In the genomic region with DNA sequence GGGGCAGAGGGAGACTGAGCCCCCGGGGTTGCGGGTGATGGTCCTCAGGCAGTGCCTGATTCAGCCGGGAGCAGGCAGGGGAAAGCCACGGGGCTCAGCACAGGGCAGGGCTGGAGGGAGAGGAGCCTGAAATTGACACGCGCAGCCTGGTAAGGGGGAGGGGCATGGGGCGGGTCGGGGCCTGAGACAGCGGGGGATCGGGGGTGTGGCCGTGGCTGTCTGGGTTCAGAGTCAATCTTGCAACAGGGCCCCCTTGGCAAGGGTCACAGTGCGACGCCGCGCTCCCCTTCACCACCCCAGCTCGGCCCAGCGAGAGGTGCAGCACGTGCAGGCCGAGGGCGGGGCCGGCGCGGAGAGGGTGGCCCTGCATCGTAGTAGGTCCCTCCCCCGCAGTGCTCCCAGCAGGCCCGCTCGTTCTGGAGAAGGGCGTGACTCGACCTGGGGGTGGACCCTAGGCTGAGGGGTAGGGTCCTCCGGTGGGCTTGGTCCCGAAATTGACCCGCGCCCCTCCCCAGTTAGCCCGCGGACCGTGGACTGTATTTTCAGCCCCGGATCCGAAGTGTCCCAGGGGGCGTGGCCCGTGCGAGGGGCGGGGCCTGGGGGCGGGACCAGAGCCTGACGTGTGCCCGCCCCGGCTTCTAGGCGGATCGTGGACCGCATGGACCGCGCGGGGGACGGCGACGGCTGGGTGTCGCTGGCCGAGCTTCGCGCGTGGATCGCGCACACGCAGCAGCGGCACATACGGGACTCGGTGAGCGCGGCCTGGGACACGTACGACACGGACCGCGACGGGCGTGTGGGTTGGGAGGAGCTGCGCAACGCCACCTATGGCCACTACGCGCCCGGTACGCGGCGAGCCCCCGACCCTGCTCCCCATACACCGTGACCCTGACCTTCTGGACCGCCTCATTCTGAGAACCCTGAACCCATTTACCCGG, we compare ENCODE assay signal across 8 cellular contexts. TPM values are rescaled to one million over a fixed set of nuclear protein-coding genes. Genes with fewer than 3 reads are reported as not detected.
DNase-seq lines count a peak whose midpoint lies in the region; ATAC-seq and TF ChIP-seq lines count a peak whose summit lies in the region.

No MANE protein-coding gene starts in this region.

- CTCF ChIA-PET in activated CD8-positive, alpha-beta T cell treated with anti-CD3 and anti-CD28 coated beads, Interleukin-2, amount 10 ng/mL, durations not matched to agents 7 days and 5 days (lab: Charles Lee), result interaction anchor here (0.8 to 5.9 kb wide), 15 partner anchors 10 to 64 kb away, joined by 3 to 52 read pairs (median 8); a partner anchor contains a TSS

- H3K27ac Mint-ChIP-seq in activated CD8-positive, alpha-beta T cell treated with anti-CD3 and anti-CD28 coated beads, Interleukin-2, amount 10 ng/mL, durations not matched to agents 7 days and 5 days, result peak overlapping the region; percentile 77
- peak overlapping the region; percentile 38 to 73 for H3K27ac Mint-ChIP-seq in effector memory CD8-positive, alpha-beta T cell

- no peaks in the 10 kb centered on the region for H3K4me1 ChIP-seq in mucosa of descending colon (ENCODE audit: low read depth)

- peaks cover 10% of the 10 kb centered on the region for H3K27me3 Mint-ChIP-seq in activated CD8-positive, alpha-beta T cell treated with anti-CD3 and anti-CD28 coated beads, Interleukin-2, amount 10 ng/mL, durations not matched to agents 7 days and 5 days (ENCODE audit: low read depth)
- H3K27me3 Mint-ChIP-seq in effector memory CD8-positive, alpha-beta T cell, result no peaks in the 10 kb centered on the region

- peaks cover 1% of the 10 kb centered on the region for H3K36me3 ChIP-seq in mucosa of descending colon (ENCODE audit: low read depth)

- ATAC-seq in HG02642 (IDR thresholded peaks at IDR 0.05; ENCODE audit: poor library complexity, unreplicated experiment) (peak; percentile 73), mucosa of descending colon (peak; percentile 84)
- peak; percentile 95 for ATAC-seq in activated CD8-positive, alpha-beta T cell treated with anti-CD3 and anti-CD28 coated beads, Interleukin-2, amount 10 ng/mL, durations not matched to agents 7 days and 5 days
- ATAC-seq in effector memory CD8-positive, alpha-beta T cell (replicated peaks), result peak; percentile 88

- intact Hi-C loops in mucosa of descending colon (cut with DNase I, micrococcal nuclease), result no loop called here

- DNase-seq in GM12865 (ENCODE audit: low read depth), result peak; percentile 77
- peak; percentile 32 for DNase-seq in NCI-H460 (ENCODE audit: extremely low read depth, low read depth)
- DNase-seq in activated CD8-positive, alpha-beta T cell treated with anti-CD3 and anti-CD28 coated beads, Interleukin-2, amount 10 ng/mL, durations not matched to agents 7 days and 5 days, result peak; percentile 84
- peak; percentile 83 to 88 (median 86) for DNase-seq in effector memory CD8-positive, alpha-beta T cell
- peak; percentile 69 to 79 (median 78) for DNase-seq in mucosa of descending colon
- peak; percentile 90 for DNase-seq in stimulated activated CD8-positive, alpha-beta memory T cell treated with anti-CD3 and anti-CD28 coated beads, Interleukin-4, amount 100 ng/mL, for 48 hours
- no peak for DNase-seq in GOT3 (lab: John Stamatoyannopoulos, UW)

- H3K4me3 Mint-ChIP-seq in activated CD8-positive, alpha-beta T cell treated with anti-CD3 and anti-CD28 coated beads, Interleukin-2, amount 10 ng/mL, durations not matched to agents 7 days and 5 days, result peak overlapping the region; percentile 71
- peak overlapping the region; percentile 82 to 83 for H3K4me3 Mint-ChIP-seq in effector memory CD8-positive, alpha-beta T cell

- peaks cover 30% of the 10 kb centered on the region for H3K4me1 Mint-ChIP-seq in activated CD8-positive, alpha-beta T cell treated with anti-CD3 and anti-CD28 coated beads, Interleukin-2, amount 10 ng/mL, durations not matched to agents 7 days and 5 days (ENCODE audit: low read depth)
- H3K4me1 Mint-ChIP-seq in effector memory CD8-positive, alpha-beta T cell (ENCODE audit: low read depth in 2 of 2), result peaks cover 21% of the 10 kb centered on the region in 2 donors

- H3K9me3 Mint-ChIP-seq in activated CD8-positive, alpha-beta T cell treated with anti-CD3 and anti-CD28 coated beads, Interleukin-2, amount 10 ng/mL, durations not matched to agents 7 days and 5 days (ENCODE audit: insufficient read depth), result no peaks in the 10 kb centered on the region
- no peaks in the 10 kb centered on the region for H3K9me3 Mint-ChIP-seq in effector memory CD8-positive, alpha-beta T cell

- POLR2A ChIA-PET in activated CD8-positive, alpha-beta T cell treated with anti-CD3 and anti-CD28 coated beads, Interleukin-2, amount 10 ng/mL, durations not matched to agents 7 days and 5 days (lab: Charles Lee), result interaction anchor here (1.8 kb wide), 1 partner anchor 47 kb away, joined by 4 read pairs; no protein-coding TSS in a partner anchor

- no peaks in the 10 kb centered on the region for H3K9me3 ChIP-seq in mucosa of descending colon

- peak overlapping the region; percentile 67 for H3K4me3 ChIP-seq in GM12865 (ENCODE audit: low read depth, low read length)
- no peak overlapping the region for H3K4me3 ChIP-seq in mucosa of descending colon

- TF ChIP-seq CTCF in GM12865 (IDR thresholded peaks at IDR 0.05; ENCODE audit: insufficient read depth, low read depth, low read length, missing control alignments), result peak; percentile 51
- no peak for TF ChIP-seq CTCF in mucosa of descending colon (IDR thresholded peaks at IDR 0.05)

- no peaks in the 10 kb centered on the region for H3K36me3 Mint-ChIP-seq in activated CD8-positive, alpha-beta T cell treated with anti-CD3 and anti-CD28 coated beads, Interleukin-2, amount 10 ng/mL, durations not matched to agents 7 days and 5 days (ENCODE audit: low read depth)
- no peaks in the 10 kb centered on the region for H3K36me3 Mint-ChIP-seq in effector memory CD8-positive, alpha-beta T cell (ENCODE audit: insufficient read depth)

RNA-seq across cellular contexts. Expression of a gene that starts 6.0 kb away (rescaled TPM):
- 3.1 and 5.6 TPM in 2 replicates for total RNA-seq in NCI-H460 (2014; rRNA removed; shearing (Covaris generic))
- 6.8 and 9.2 TPM in 2 replicates for polyA plus RNA-seq in NCI-H460 (2014; cell fraction: nucleus; rRNA removed)
- 1 to 10 TPM; 1.9 to 2.8 TPM for total RNA-seq in activated CD8-positive, alpha-beta T cell treated with anti-CD3 and anti-CD28 coated beads, Interleukin-2, amount 10 ng/mL, durations not matched to agents 7 days and 5 days
- total RNA-seq in mucosa of descending colon, result 10 to 100 TPM; 28.5 to 42.2 (median 34.0) TPM

RNA-seq across cellular contexts. Expression of a gene that starts 21.4 kb away (rescaled TPM):
- total RNA-seq in NCI-H460 (2014; rRNA removed; shearing (Covaris generic)), result 0.77 TPM in 1 of 2 replicates, not detected in the other
- 0.14 and 2.5 TPM in 2 replicates for polyA plus RNA-seq in NCI-H460 (2014; cell fraction: nucleus; rRNA removed)
- 1 to 10 TPM; 7.5 to 8.4 TPM for total RNA-seq in activated CD8-positive, alpha-beta T cell treated with anti-CD3 and anti-CD28 coated beads, Interleukin-2, amount 10 ng/mL, durations not matched to agents 7 days and 5 days
- 100 to 1,000 TPM; 308 to 537 (median 450) TPM for total RNA-seq in mucosa of descending colon

RNA-seq across cellular contexts. Expression of a gene that starts 37.6 kb away (rescaled TPM):
- total RNA-seq in NCI-H460 (2014; rRNA removed; shearing (Covaris generic)), result 2,280 and 2,727 TPM in 2 replicates
- 1,070 and 1,297 TPM in 2 replicates for polyA plus RNA-seq in NCI-H460 (2014; cell fraction: nucleus; rRNA removed)
- total RNA-seq in activated CD8-positive, alpha-beta T cell treated with anti-CD3 and anti-CD28 coated beads, Interleukin-2, amount 10 ng/mL, durations not matched to agents 7 days and 5 days, result 1,000 to 10,000 TPM; 2,117 to 2,361 TPM
- 1,000 to 10,000 TPM; 1,414 to 1,682 (median 1,521) TPM for total RNA-seq in mucosa of descending colon

RNA-seq across cellular contexts. Expression of a gene that starts 46.4 kb away (rescaled TPM):
- 3,401 and 3,992 TPM in 2 replicates for total RNA-seq in NCI-H460 (2014; rRNA removed; shearing (Covaris generic))
- polyA plus RNA-seq in NCI-H460 (2014; cell fraction: nucleus; rRNA removed), result 1,983 and 2,194 TPM in 2 replicates
- total RNA-seq in activated CD8-positive, alpha-beta T cell treated with anti-CD3 and anti-CD28 coated beads, Interleukin-2, amount 10 ng/mL, durations not matched to agents 7 days and 5 days, result 1,000 to 10,000 TPM; 1,992 to 2,019 TPM
- 1,000 to 10,000 TPM; 2,162 to 2,782 (median 2,296) TPM for total RNA-seq in mucosa of descending colon

RNA-seq across cellular contexts. Expression of a gene that starts 46.5 kb away (rescaled TPM):
- total RNA-seq in NCI-H460 (2014; rRNA removed; shearing (Covaris generic)), result 21.8 and 31.8 TPM in 2 replicates
- 48.7 and 70.3 TPM in 2 replicates for polyA plus RNA-seq in NCI-H460 (2014; cell fraction: nucleus; rRNA removed)
- 100 to 1,000 TPM; 147 to 159 TPM for total RNA-seq in activated CD8-positive, alpha-beta T cell treated with anti-CD3 and anti-CD28 coated beads, Interleukin-2, amount 10 ng/mL, durations not matched to agents 7 days and 5 days
- 10 to 100 TPM; 59.2 to 72.5 (median 66.3) TPM for total RNA-seq in mucosa of descending colon

Comparison
In these comparisons a context has a peak if more than half of its experiments do, and no peak if none do; other contexts are left out.
1. RNA of a gene that starts 21.4 kb away (total RNA-seq): 308 to 537 TPM in mucosa of descending colon; 7.5 to 8.4 TPM in activated CD8-positive, alpha-beta T cell treated with anti-CD3 and anti-CD28 coated beads, Interleukin-2, amount 10 ng/mL, durations not matched to agents 7 days and 5 days and 0.77 TPM in NCI-H460; every median in the first group is over 10 times any median in the second.
2. Peak in every context shown above with its lines, with median percentiles within 50 percentile points of each other: ATAC-seq.